ENCODE assay signal across 17 cellular contexts in genomic region chr13:114049626-114050101, GRCh38.
DNase-seq lines count a peak whose midpoint lies in the region; ATAC-seq and TF ChIP-seq lines count a peak whose summit lies in the region.
"Had no signal": no experiment of that assay in that cellular context is flagged by ENCODE, and none has a peak within 500 bp of the region (broad histone marks: within the 10 kb centered on the region; RNA-seq: fewer than 3 reads in every experiment).

No MANE protein-coding gene starts in this region.

- H3K27me3 Mint-ChIP-seq in memory B cell: no peaks in the 10 kb centered on the region
- H3K27me3 Mint-ChIP-seq in activated CD8-positive, alpha-beta memory T cell treated with anti-CD3 and anti-CD28 coated beads, Interleukin-2, amount 10 ng/mL, durations not matched to agents 7 days and 5 days: no peaks in the 10 kb centered on the region

- TF ChIP-seq POLR2A in vagina (IDR thresholded peaks at IDR 0.05): no peak

- DNase-seq in Right ventricle myocardium superior: peak; percentile 28
- DNase-seq in left ventricle myocardium superior: no peak
- no peak for DNase-seq in Panc1 (ENCODE audit: low read depth, low spot score)
- DNase-seq in memory B cell (ENCODE audit: low spot score in 2 of 2): no peak
- no peak for DNase-seq in vagina (ENCODE audit: extremely low spot score in 2 of 2)
- no peak for DNase-seq in hepatocyte (ENCODE audit: low spot score)
- no peak for DNase-seq in activated CD8-positive, alpha-beta memory T cell treated with anti-CD3 and anti-CD28 coated beads, Interleukin-2, amount 10 ng/mL, durations not matched to agents 7 days and 5 days
- DNase-seq in GM23248: no peak
- DNase-seq: NCI-H1048, NCI-H2081, NCI-H510A treated with DMSO at 0.1 percent for 48 hours, SHP77, sigmoid colon had no signal

- H3K4me3 ChIP-seq in Panc1 (ENCODE audit: low read depth in 2 of 2, low read length in 2 of 2): no peak overlapping the region
- no peak overlapping the region for H3K4me3 ChIP-seq in vagina
- H3K4me3 ChIP-seq in hepatocyte: no peak overlapping the region
- no peak overlapping the region for H3K4me3 ChIP-seq in GM23248
- H3K4me3 ChIP-seq: left lung, pancreas, sigmoid colon had no signal

- no peaks in the 10 kb centered on the region for H3K9me3 Mint-ChIP-seq in memory B cell
- H3K9me3 Mint-ChIP-seq in activated CD8-positive, alpha-beta memory T cell treated with anti-CD3 and anti-CD28 coated beads, Interleukin-2, amount 10 ng/mL, durations not matched to agents 7 days and 5 days (ENCODE audit: low read depth): no peaks in the 10 kb centered on the region
- H3K9me3 Mint-ChIP-seq: WTC11 had no signal

- H3K36me3 ChIP-seq in Panc1 (ENCODE audit: control insufficient read depth, insufficient read depth, low read length) (no peaks in the 10 kb centered on the region), vagina (no peaks in the 10 kb centered on the region), hepatocyte (replicated peaks; ENCODE audit: insufficient read depth, low read depth) (no peaks in the 10 kb centered on the region), GM23248 (ENCODE audit: low read depth) (no peaks in the 10 kb centered on the region)
- H3K36me3 ChIP-seq: pancreas had no signal

- in situ Hi-C loops in Panc1 (cut with HindIII; ENCODE audit: low pct_unique_long_range_greater_than_20kb, low sequenced_read_pairs): no loop called here
- in situ Hi-C loops in GM23248 (cut with MboI): no loop called here

- TF ChIP-seq CTCF in Panc1 (IDR thresholded peaks at IDR 0.05): no peak
- no peak for TF ChIP-seq CTCF in vagina (IDR thresholded peaks at IDR 0.05)
- TF ChIP-seq CTCF in hepatocyte (IDR thresholded peaks at IDR 0.05; ENCODE audit: poor library complexity): no peak

- peak overlapping the region; percentile 80 for H3K4me3 Mint-ChIP-seq in memory B cell
- no peak overlapping the region for H3K4me3 Mint-ChIP-seq in activated CD8-positive, alpha-beta memory T cell treated with anti-CD3 and anti-CD28 coated beads, Interleukin-2, amount 10 ng/mL, durations not matched to agents 7 days and 5 days
- H3K4me3 Mint-ChIP-seq: WTC11 had no signal

- H4K20me1 ChIP-seq in hepatocyte (ENCODE audit: insufficient read depth, poor library complexity, severe bottlenecking) (no peaks in the 10 kb centered on the region), GM23248 (ENCODE audit: insufficient read depth) (no peaks in the 10 kb centered on the region)

- H3F3A ChIP-seq in GM23248 (ENCODE audit: insufficient read depth): peaks cover 6% of the 10 kb centered on the region; the same call in 1 of the 2 replicates

- H3K4me2 ChIP-seq in hepatocyte (no peak overlapping the region), GM23248 (ENCODE audit: unreplicated experiment) (no peak overlapping the region)
- H3K4me2 ChIP-seq: KMS-11 had no signal

- POLR2A ChIA-PET in Panc1 (lab: Charles Lee): no interaction called here

- peaks cover 9% of the 10 kb centered on the region for H3K36me3 Mint-ChIP-seq in memory B cell
- peaks cover 1% of the 10 kb centered on the region for H3K36me3 Mint-ChIP-seq in activated CD8-positive, alpha-beta memory T cell treated with anti-CD3 and anti-CD28 coated beads, Interleukin-2, amount 10 ng/mL, durations not matched to agents 7 days and 5 days
- H3K36me3 Mint-ChIP-seq: WTC11 had no signal

- ATAC-seq in Right ventricle myocardium superior (ENCODE audit: poor library complexity) (no peak), left ventricle myocardium superior (no peak), Panc1 (no peak), memory B cell (ENCODE audit: low read depth) (no peak)
- ATAC-seq in activated CD8-positive, alpha-beta memory T cell treated with anti-CD3 and anti-CD28 coated beads, Interleukin-2, amount 10 ng/mL, durations not matched to agents 7 days and 5 days: no peak
- ATAC-seq: left lung, pancreas, WTC11 had no signal

- H3K9me3 ChIP-seq in Panc1 (ENCODE audit: control insufficient read depth, insufficient read depth, low read depth, low read length): no peaks in the 10 kb centered on the region
- no peaks in the 10 kb centered on the region for H3K9me3 ChIP-seq in vagina
- H3K9me3 ChIP-seq in hepatocyte (ENCODE audit: low read depth): no peaks in the 10 kb centered on the region
- H3K9me3 ChIP-seq in GM23248 (ENCODE audit: low read depth): no peaks in the 10 kb centered on the region
- H3K9me3 ChIP-seq: left lung, pancreas, sigmoid colon had no signal

- H3K27ac Mint-ChIP-seq in memory B cell: peak overlapping the region; percentile 94
- no peak overlapping the region for H3K27ac Mint-ChIP-seq in activated CD8-positive, alpha-beta memory T cell treated with anti-CD3 and anti-CD28 coated beads, Interleukin-2, amount 10 ng/mL, durations not matched to agents 7 days and 5 days

- H3K27ac ChIP-seq in Panc1 (ENCODE audit: low read length): peak overlapping the region; percentile 44
- peak overlapping the region; percentile 72 for H3K27ac ChIP-seq in vagina
- no peak overlapping the region for H3K27ac ChIP-seq in hepatocyte
- H3K27ac ChIP-seq in GM23248: no peak overlapping the region
- H3K27ac ChIP-seq: KMS-11, pancreas, sigmoid colon had no signal

- intact Hi-C loops in Right ventricle myocardium superior (cut with DNase I): no loop called here
- intact Hi-C loops in left ventricle myocardium superior (cut with micrococcal nuclease): no loop called here
- intact Hi-C loops in Panc1 (cut with micrococcal nuclease; ENCODE audit: unreplicated experiment): loop anchor here (10.0 kb wide), 1 partner anchor 45 kb away; no protein-coding TSS in a partner anchor
- intact Hi-C loops in vagina (cut with DNase I): no loop called here

- no TSS peak for BruUV-seq in Panc1 (replicated peaks; lab: Mats Ljungman, UMichigan)

- H3K9ac ChIP-seq in GM23248: no peak overlapping the region
- H3K9ac ChIP-seq: KMS-11 had no signal

- H3K4me1 ChIP-seq in Panc1 (ENCODE audit: control insufficient read depth, insufficient read depth, low read length) (peaks cover 37% of the 10 kb centered on the region), vagina (peaks cover 24% of the 10 kb centered on the region), hepatocyte (ENCODE audit: insufficient read depth) (peaks cover 14% of the 10 kb centered on the region), GM23248 (ENCODE audit: insufficient read depth) (peaks cover 10% of the 10 kb centered on the region; the same call in 1 of the 2 replicates)
- H3K4me1 ChIP-seq: pancreas had no signal

- WGBS in hepatocyte (ENCODE audit: low lambda C conversion rate, missing lambda C conversion rate): 88% methylated on average over 18 of the region's 18 CpGs
- 94 to 97% methylated on average over 16 to 18 of the region's 18 CpGs for WGBS in GM23248 (ENCODE audit: low coverage in 1 of 2, low lambda C conversion rate in 2 of 2, missing lambda C conversion rate in 2 of 2), 2 experiments

- H3K9me2 ChIP-seq in hepatocyte (replicated peaks; ENCODE audit: insufficient read depth) (no peaks in the 10 kb centered on the region), GM23248 (ENCODE audit: insufficient read depth) (no peaks in the 10 kb centered on the region)

- H3K79me2 ChIP-seq in hepatocyte (peaks cover 2% of the 10 kb centered on the region), GM23248 (ENCODE audit: insufficient read depth) (peaks cover 96% of the 10 kb centered on the region)

- CTCF ChIA-PET in Panc1 (lab: Charles Lee): no interaction called here
- CTCF ChIA-PET in activated CD8-positive, alpha-beta memory T cell treated with anti-CD3 and anti-CD28 coated beads, Interleukin-2, amount 10 ng/mL, durations not matched to agents 7 days and 5 days (lab: Charles Lee): interaction anchor here (0.7 to 1.3 kb wide), 2 partner anchors 18 to 177 kb away, joined by 3 to 5 read pairs; no protein-coding TSS in a partner anchor

- H2AFZ ChIP-seq in hepatocyte (no peak overlapping the region), GM23248 (no peak overlapping the region)

- peaks cover 61% of the 10 kb centered on the region for H3K4me1 Mint-ChIP-seq in memory B cell
- peaks cover 18% of the 10 kb centered on the region for H3K4me1 Mint-ChIP-seq in activated CD8-positive, alpha-beta memory T cell treated with anti-CD3 and anti-CD28 coated beads, Interleukin-2, amount 10 ng/mL, durations not matched to agents 7 days and 5 days

- H3K27me3 ChIP-seq in Panc1 (ENCODE audit: control insufficient read depth, insufficient read depth, low read length) (no peaks in the 10 kb centered on the region), vagina (no peaks in the 10 kb centered on the region), hepatocyte (no peaks in the 10 kb centered on the region), GM23248 (replicated peaks; ENCODE audit: insufficient read depth) (no peaks in the 10 kb centered on the region)
- H3K27me3 ChIP-seq: left lung, pancreas, sigmoid colon had no signal

Comparison
In these comparisons a context has a peak if more than half of its experiments do, and no peak if none do; other contexts are left out.
1. H3K27ac ChIP-seq: peak in Panc1 (single experiment) and vagina (single experiment); none in hepatocyte (single experiment) and GM23248 (single experiment).